ENCODE assay signal across 8 cellular contexts in genomic region chr6:149925253-149925973, GRCh38. TPM values are rescaled to one million over a fixed set of nuclear protein-coding genes. Genes with fewer than 3 reads are reported as not detected.
DNase-seq lines count a peak whose midpoint lies in the region; ATAC-seq and TF ChIP-seq lines count a peak whose summit lies in the region.

No MANE protein-coding gene starts in this region.

- 9 to 10% methylated on average over 27 to 34 of the region's 34 CpGs for WGBS in mesodermal cell (ENCODE audit: insufficient coverage in 2 of 2), 2 experiments

- TF ChIP-seq CTCF in A673 (conservative IDR thresholded peaks at IDR 0.05; ENCODE audit: low read depth, low read length) (no peak), HL-60 (IDR thresholded peaks at IDR 0.05; ENCODE audit: insufficient read depth, low read length) (no peak)

- POLR2A ChIA-PET in A673 (lab: Charles Lee; ENCODE audit: low non-redundant PET), result no interaction called here

- ATAC-seq in HG02571 (IDR thresholded peaks at IDR 0.05; ENCODE audit: unreplicated experiment), result no peak

- H3K4me1 ChIP-seq in A673 (ENCODE audit: insufficient read depth, low read length, poor library complexity, severe bottlenecking) (peaks cover 12% of the 10 kb centered on the region), mesodermal cell (ENCODE audit: control insufficient read depth, insufficient read depth, low read length, poor library complexity, severe bottlenecking) (no peaks in the 10 kb centered on the region)

- peak; percentile 19 for DNase-seq in A673 (ENCODE audit: low spot score)
- DNase-seq in HL-60 (ENCODE audit: low read depth in 1 of 2, low spot score in 1 of 2), result peak in 1 of 2 experiments; percentile 23
- DNase-seq in dermis blood vessel endothelial cell, result peak; percentile 34
- no peak for DNase-seq in HCEC 1CT
- DNase-seq in cortex of kidney (lab: John Stamatoyannopoulos, UW), result no peak
- DNase-seq in superior temporal gyrus (ENCODE audit: extremely low spot score), result no peak

- peak overlapping the region; percentile 5 for H3K27ac ChIP-seq in A673 (ENCODE audit: low read depth, low read length, poor library complexity, severe bottlenecking)
- no peak overlapping the region for H3K27ac ChIP-seq in HL-60 (replicated peaks)
- no peak overlapping the region for H3K27ac ChIP-seq in mesodermal cell (ENCODE audit: low read depth, low read length, severe bottlenecking)

- H3K4me3 ChIP-seq in A673 (ENCODE audit: low read depth, low read length, poor library complexity, severe bottlenecking) (peak overlapping the region; percentile 59), HL-60 (replicated peaks; ENCODE audit: insufficient read depth, low read length) (peak overlapping the region; percentile 47), mesodermal cell (ENCODE audit: extremely low read depth, insufficient read depth, low read length, poor library complexity, severe bottlenecking) (peak overlapping the region; percentile 46)

- intact Hi-C loops in A673 (cut with micrococcal nuclease; ENCODE audit: unreplicated experiment), result loop anchor here (5.0 kb wide), 1 partner anchor 378 kb away; the partner anchor contains the start of gene PPIL4

- CTCF ChIA-PET in A673 (lab: Charles Lee), result no interaction called here

- BruUV-seq in A673 (replicated peaks; lab: Mats Ljungman, UMichigan), result no TSS peak

- H3K9me3 ChIP-seq in A673 (ENCODE audit: low read depth, low read length, poor library complexity, severe bottlenecking), result no peaks in the 10 kb centered on the region
- H3K9me3 ChIP-seq in mesodermal cell (ENCODE audit: control insufficient read depth, low read length), result no peaks in the 10 kb centered on the region

- no peaks in the 10 kb centered on the region for H3K36me3 ChIP-seq in A673 (ENCODE audit: insufficient read depth, low read length, poor library complexity, severe bottlenecking)
- no peaks in the 10 kb centered on the region for H3K36me3 ChIP-seq in mesodermal cell (ENCODE audit: control insufficient read depth, insufficient read depth, low read length)

- H3K27me3 ChIP-seq in A673 (replicated peaks; ENCODE audit: insufficient read depth, low read depth, low read length, poor library complexity) (peaks cover 12% of the 10 kb centered on the region), HL-60 (ENCODE audit: insufficient read depth, poor library complexity, severe bottlenecking) (peaks cover 31% of the 10 kb centered on the region)

RNA-seq across cellular contexts. Expression of gene RAET1G, which starts 2.5 kb away (rescaled TPM):
- total RNA-seq in A673 (2021), result 0.45 TPM in 1 of 2 replicates, not detected in the other
- not detected in 2 replicates for total RNA-seq in dermis blood vessel endothelial cell
- 0.44 TPM for polyA plus RNA-seq in mesodermal cell (2013, experiment 1 of 2)
- polyA plus RNA-seq in mesodermal cell (2013, experiment 2 of 2), result 0.51 TPM

RNA-seq across cellular contexts. Expression of gene ULBP2, which starts 16.4 kb away (rescaled TPM):
- total RNA-seq in A673 (2021) (2.6 and 4.2 TPM in 2 replicates), dermis blood vessel endothelial cell (2.0 and 3.7 TPM in 2 replicates)
- 3.3 TPM for polyA plus RNA-seq in mesodermal cell (2013, experiment 1 of 2)
- 2.2 TPM for polyA plus RNA-seq in mesodermal cell (2013, experiment 2 of 2)

RNA-seq across cellular contexts. Expression of gene RAET1E, which starts 27.5 kb away (rescaled TPM):
- total RNA-seq in A673 (2021) (0.92 and 3.2 TPM in 2 replicates), dermis blood vessel endothelial cell (0.09 TPM in 1 of 2 replicates, not detected in the other)
- not detected for polyA plus RNA-seq in mesodermal cell (2013, experiment 1 of 2)
- polyA plus RNA-seq in mesodermal cell (2013, experiment 2 of 2), result not detected

RNA-seq across cellular contexts. Expression of gene ULBP1, which starts 38.3 kb away (rescaled TPM):
- 5.2 and 7.0 TPM in 2 replicates for total RNA-seq in A673 (2021)
- total RNA-seq in dermis blood vessel endothelial cell, result 0.17 and 0.23 TPM in 2 replicates
- polyA plus RNA-seq in mesodermal cell (2013, experiment 1 of 2), result 3.6 TPM
- 3.4 TPM for polyA plus RNA-seq in mesodermal cell (2013, experiment 2 of 2)

Comparison
In these comparisons a context has a peak if more than half of its experiments do, and no peak if none do; other contexts are left out.
1. DNase-seq: peak in A673 (single experiment) and dermis blood vessel endothelial cell (single experiment); none in HCEC 1CT (single experiment), cortex of kidney (single experiment) and superior temporal gyrus (single experiment).
2. Peak in every context shown above with its lines, with median percentiles within 50 percentile points of each other: H3K4me3 ChIP-seq.